In genomic region chr6:14671261-14671681, GRCh38 we compare ENCODE assay signal across 12 cellular contexts.
DNase-seq lines count a peak whose midpoint lies in the region; ATAC-seq and TF ChIP-seq lines count a peak whose summit lies in the region.
"Had no signal": no experiment of that assay in that cellular context is flagged by ENCODE, and none has a peak within 500 bp of the region (broad histone marks: within the 10 kb centered on the region; RNA-seq: fewer than 3 reads in every experiment).

No MANE protein-coding gene starts in this region.

- peak overlapping the region; percentile 29 for H3K27ac Mint-ChIP-seq in stimulated activated memory B cell treated with anti-CD40 and anti-IgM and Interleukin-4, amounts not matched to agents 10 μg/mL and 1 μg/mL and 100 μg/mL, for 72 hours
- H3K27ac Mint-ChIP-seq: stimulated activated naive B cell treated with anti-CD40 and anti-IgM and Interleukin-4, amounts not matched to agents 10 μg/mL and 1 μg/mL and 100 μg/mL, for 72 hours had no signal

- peaks cover 18% of the 10 kb centered on the region for H3K4me1 Mint-ChIP-seq in stimulated activated memory B cell treated with anti-CD40 and anti-IgM and Interleukin-4, amounts not matched to agents 10 μg/mL and 1 μg/mL and 100 μg/mL, for 72 hours

- peak; percentile 70 for ATAC-seq in foreskin keratinocyte
- ATAC-seq in stimulated activated memory B cell treated with anti-CD40 and anti-IgM and Interleukin-4, amounts not matched to agents 10 μg/mL and 1 μg/mL and 100 μg/mL, for 72 hours = no peak
- ATAC-seq in HG03045 (IDR thresholded peaks at IDR 0.05; ENCODE audit: unreplicated experiment) = no peak
- ATAC-seq in GM19455 (IDR thresholded peaks at IDR 0.05; ENCODE audit: unreplicated experiment) = no peak
- ATAC-seq: stimulated activated naive B cell treated with anti-CD40 and anti-IgM and Interleukin-4, amounts not matched to agents 10 μg/mL and 1 μg/mL and 100 μg/mL, for 72 hours had no signal

- TF ChIP-seq CTCF in RWPE1 (conservative IDR thresholded peaks at IDR 0.05; ENCODE audit: low read depth) (no peak), foreskin keratinocyte (conservative IDR thresholded peaks at IDR 0.05) (no peak)

- DNase-seq in NCI-H2227 (lab: John Stamatoyannopoulos, UW; ENCODE audit: unreplicated experiment) (peak; percentile 9), NCI-H2227 treated with DMSO at 0.1 percent for 48 hours (lab: John Stamatoyannopoulos, UW) (no peak), RWPE1 (ENCODE audit: low spot score) (no peak), foreskin keratinocyte (peak; percentile 94 to 96), NCI-H2029 treated with DMSO at 0.1 percent for 48 hours (lab: John Stamatoyannopoulos, UW) (no peak)
- DNase-seq: colonic mucosa; GDM1; Kasumi-1; stimulated activated naive B cell treated with anti-CD40 and anti-IgM and Interleukin-4, amounts not matched to agents 10 μg/mL and 1 μg/mL and 100 μg/mL, for 72 hours had no signal

- POLR2A ChIA-PET in RWPE1 (lab: Yijun Ruan, JAX; ENCODE audit: low non-redundant PET) = no interaction called here

- H3K4me1 ChIP-seq in foreskin keratinocyte = peaks cover 53% of the 10 kb centered on the region
- H3K4me1 ChIP-seq: colonic mucosa had no signal

- no peaks in the 10 kb centered on the region for H3K27me3 Mint-ChIP-seq in stimulated activated memory B cell treated with anti-CD40 and anti-IgM and Interleukin-4, amounts not matched to agents 10 μg/mL and 1 μg/mL and 100 μg/mL, for 72 hours
- H3K27me3 Mint-ChIP-seq: stimulated activated naive B cell treated with anti-CD40 and anti-IgM and Interleukin-4, amounts not matched to agents 10 μg/mL and 1 μg/mL and 100 μg/mL, for 72 hours had no signal

- H3K27ac ChIP-seq in RWPE1 (peak overlapping the region; percentile 80), foreskin keratinocyte (peak overlapping the region; percentile 82)
- H3K27ac ChIP-seq: colonic mucosa had no signal

- CTCF ChIA-PET in RWPE1 (lab: Yijun Ruan, JAX) = no interaction called here

- no peaks in the 10 kb centered on the region for H3K36me3 Mint-ChIP-seq in stimulated activated memory B cell treated with anti-CD40 and anti-IgM and Interleukin-4, amounts not matched to agents 10 μg/mL and 1 μg/mL and 100 μg/mL, for 72 hours

- no peaks in the 10 kb centered on the region for H3K9me3 Mint-ChIP-seq in stimulated activated memory B cell treated with anti-CD40 and anti-IgM and Interleukin-4, amounts not matched to agents 10 μg/mL and 1 μg/mL and 100 μg/mL, for 72 hours

- H3K4me3 Mint-ChIP-seq in stimulated activated memory B cell treated with anti-CD40 and anti-IgM and Interleukin-4, amounts not matched to agents 10 μg/mL and 1 μg/mL and 100 μg/mL, for 72 hours = no peak overlapping the region
- H3K4me3 Mint-ChIP-seq: stimulated activated naive B cell treated with anti-CD40 and anti-IgM and Interleukin-4, amounts not matched to agents 10 μg/mL and 1 μg/mL and 100 μg/mL, for 72 hours had no signal

- no peaks in the 10 kb centered on the region for H3K27me3 ChIP-seq in foreskin keratinocyte
- H3K27me3 ChIP-seq: colonic mucosa had no signal

Comparison
In these comparisons a context has a peak if more than half of its experiments do, and no peak if none do; other contexts are left out.
1. DNase-seq: peak in NCI-H2227 (single experiment) and foreskin keratinocyte (2 of 2); none in NCI-H2227 treated with DMSO at 0.1 percent for 48 hours (single experiment), RWPE1 (single experiment) and NCI-H2029 treated with DMSO at 0.1 percent for 48 hours (single experiment).